1 cellular context compared by ENCODE assay signal in the genomic region with DNA sequence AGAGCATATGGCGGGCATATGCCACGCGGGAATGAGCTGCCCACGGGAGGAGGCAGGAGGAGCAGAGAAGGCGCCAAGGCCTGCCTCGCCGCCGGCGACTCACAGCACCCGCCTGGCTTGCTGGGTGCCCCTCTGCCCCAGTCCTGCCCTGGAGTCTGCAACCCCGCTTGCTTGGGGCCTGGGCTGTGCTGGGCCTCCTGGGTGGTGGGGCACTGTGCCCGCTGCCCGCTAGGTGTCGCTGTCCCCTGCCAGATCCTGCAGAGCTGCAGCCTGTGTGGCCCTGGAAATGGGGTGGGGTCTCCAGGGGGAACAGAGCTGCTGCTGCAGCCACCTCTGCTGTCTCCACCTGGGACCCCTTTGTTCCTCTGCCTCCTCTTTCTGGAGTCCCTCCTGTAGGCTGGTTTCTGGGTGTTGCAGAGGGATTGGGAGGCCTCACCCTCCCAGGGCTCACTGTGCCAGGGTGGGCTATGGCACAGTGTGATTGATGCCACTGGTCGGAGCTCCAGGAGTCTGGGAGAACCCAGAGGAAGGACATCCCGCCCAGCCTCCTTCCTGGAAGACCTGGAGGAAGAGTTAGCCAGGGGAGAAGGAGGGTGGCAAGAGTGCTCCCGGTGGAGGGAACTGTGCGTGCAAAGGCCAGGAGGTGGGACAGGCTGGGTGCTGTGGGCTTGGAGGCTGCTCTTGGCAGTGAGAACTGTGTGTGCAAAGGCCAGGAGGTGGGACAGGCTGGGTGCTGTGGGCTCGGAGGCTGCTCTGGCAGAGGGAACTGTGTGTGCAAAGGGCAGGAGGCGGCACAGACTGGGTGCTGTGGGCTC.
A peak's percentile ranks its signal among the peaks of the same experiment; 100 is the strongest.
TF ChIP-seq lines count a peak whose summit lies in the region.

No MANE protein-coding gene starts in this region.

TF ChIP-seq in IMR-90, 13 proteins besides CTCF, POLR2A, EP300 and RAD21 (continued from another document):
- TF ChIP-seq USF2 (IDR thresholded peaks at IDR 0.05; ENCODE audit: low read depth, low read length) (no peak), CEBPB (IDR thresholded peaks at IDR 0.05; ENCODE audit: low read depth, low read length) (no peak), SMC3 (IDR thresholded peaks at IDR 0.05; ENCODE audit: low read depth, low read length) (peak; percentile 44), MAZ (IDR thresholded peaks at IDR 0.05; ENCODE audit: borderline replicate concordance, low read depth, low read length) (peak; percentile 53; the same call in 1 of the 2 replicates), BHLHE40 (IDR thresholded peaks at IDR 0.05; ENCODE audit: low read depth, low read length) (no peak)
